8 cellular contexts compared by ENCODE assay signal in genomic region chr5:87020099-87020934, GRCh38.
A peak's percentile ranks its signal among the peaks of the same experiment; 100 is the strongest.
DNase-seq lines count a peak whose midpoint lies in the region; ATAC-seq and TF ChIP-seq lines count a peak whose summit lies in the region.

No MANE protein-coding gene starts in this region.

- no peak overlapping the region for H3K27ac ChIP-seq in SJCRH30

- H3K27me3 Mint-ChIP-seq in effector memory CD8-positive, alpha-beta T cell, result no peaks in the 10 kb centered on the region
- H3K27me3 Mint-ChIP-seq in nephron progenitor cell (ENCODE audit: low read depth, poor library complexity), result peaks cover 8% of the 10 kb centered on the region

- H3K4me1 ChIP-seq in SJCRH30, result no peaks in the 10 kb centered on the region

- no peak for TF ChIP-seq CTCF in nephron progenitor cell (IDR thresholded peaks at IDR 0.05)

- H3K9me3 ChIP-seq in SJCRH30 (replicated peaks), result 0 out of 2 replicates have a peak, but pooled peaks cover 5% of the 10 kb centered on the region

- no peaks in the 10 kb centered on the region for H3K27me3 ChIP-seq in SJCRH30

- H3K4me3 Mint-ChIP-seq in effector memory CD8-positive, alpha-beta T cell, result peak overlapping the region; percentile 32 to 62
- peak overlapping the region; percentile 53 for H3K4me3 Mint-ChIP-seq in nephron progenitor cell

- H3K4me1 Mint-ChIP-seq in effector memory CD8-positive, alpha-beta T cell (ENCODE audit: low read depth in 2 of 2), result peaks cover 14 to 17% of the 10 kb centered on the region in 2 donors
- peaks cover 20% of the 10 kb centered on the region for H3K4me1 Mint-ChIP-seq in nephron progenitor cell

- H3K4me3 ChIP-seq in SJCRH30, result peak overlapping the region; percentile 25

- ATAC-seq in HG03103 (IDR thresholded peaks at IDR 0.05; ENCODE audit: low read depth, unreplicated experiment), result peak; percentile 93
- peak; percentile 89 for ATAC-seq in effector memory CD8-positive, alpha-beta T cell (replicated peaks)

- H3K27ac Mint-ChIP-seq in effector memory CD8-positive, alpha-beta T cell, result peak overlapping the region; percentile 71 to 88
- peak overlapping the region; percentile 92 for H3K27ac Mint-ChIP-seq in nephron progenitor cell

- DNase-seq in CD1c-positive myeloid dendritic cell (ENCODE audit: extremely low spot score) (peak; percentile 50), GM19238 (ENCODE audit: insufficient read length, low spot score) (peak; percentile 5), SJCRH30 (peak; percentile 14 to 42), nephron progenitor cell (peak; percentile 26), HK-2 (ENCODE audit: unreplicated experiment) (no peak), NCI-H1105 treated with DMSO at 0.1 percent for 48 hours (lab: John Stamatoyannopoulos, UW) (no peak)
- peak; percentile 7 to 20 (median 7) for DNase-seq in effector memory CD8-positive, alpha-beta T cell

- H3K9me3 Mint-ChIP-seq in effector memory CD8-positive, alpha-beta T cell, result no peaks in the 10 kb centered on the region
- H3K9me3 Mint-ChIP-seq in nephron progenitor cell, result peaks cover 20% of the 10 kb centered on the region

- H3K36me3 ChIP-seq in SJCRH30, result no peaks in the 10 kb centered on the region

- H3K36me3 Mint-ChIP-seq in effector memory CD8-positive, alpha-beta T cell (ENCODE audit: insufficient read depth), result no peaks in the 10 kb centered on the region
- H3K36me3 Mint-ChIP-seq in nephron progenitor cell (ENCODE audit: low read depth), result peaks cover 7% of the 10 kb centered on the region

Comparison
In these comparisons a context has a peak if more than half of its experiments do, and no peak if none do; other contexts are left out.
1. DNase-seq: peak in CD1c-positive myeloid dendritic cell (single experiment), GM19238 (single experiment), SJCRH30 (2 of 2), effector memory CD8-positive, alpha-beta T cell (3 of 3) and nephron progenitor cell (single experiment); none in HK-2 (single experiment) and NCI-H1105 treated with DMSO at 0.1 percent for 48 hours (single experiment).